Comparison of ENCODE assay signal across 9 cellular contexts in genomic region chr11:268716-269145, GRCh38. TPM values are rescaled to one million over a fixed set of nuclear protein-coding genes. Genes with fewer than 3 reads are reported as not detected.
DNase-seq lines count a peak whose midpoint lies in the region; ATAC-seq, FAIRE-seq and TF ChIP-seq lines count a peak whose summit lies in the region.
"Not testable (repeated sequence)": the region's sequence is repeated elsewhere in the genome, so short reads cannot be mapped to it uniquely, and the experiment has no call there.
"Had no signal": no experiment of that assay in that cellular context is flagged by ENCODE, and none has a peak within 500 bp of the region (broad histone marks: within the 10 kb centered on the region; RNA-seq: fewer than 3 reads in every experiment).

No MANE protein-coding gene starts in this region.

- intact Hi-C loops in left ventricle myocardium inferior (cut with micrococcal nuclease) = not testable (repeated sequence)

- H3K27me3 ChIP-seq in H9 (ENCODE audit: insufficient read depth, low read length); SJCRH30: not testable (repeated sequence)
- peaks cover 48% of the 10 kb centered on the region for H3K27me3 ChIP-seq in left ventricle myocardium inferior (ENCODE audit: low read depth)

- DNase-seq in A549 (ENCODE audit: low read depth in 1 of 2, low spot score in 1 of 2) (peak in 1 of 2 experiments; percentile 65), H9 (peak; percentile 26), HT1080 (ENCODE audit: low read depth) (peak; percentile 52), SJCRH30 (peak; percentile 70 to 77), left ventricle myocardium inferior (peak; percentile 64), pons (ENCODE audit: low spot score) (peak; percentile 62)
- DNase-seq in activated naive CD4-positive, alpha-beta T cell treated with anti-CD3 and anti-CD28 coated beads, Interleukin-2, amount 50 U/mL, for 72 hours (ENCODE audit: low spot score in 2 of 2) = peak in 1 of 2 donors; percentile 74

- H3K4me3 ChIP-seq in A549 = not testable (repeated sequence)
- H3K4me3 ChIP-seq in SJCRH30 (peak overlapping the region; percentile 46), left ventricle myocardium inferior (peak overlapping the region; percentile 48)

- H3K27me3 Mint-ChIP-seq in H9 (ENCODE audit: low read depth) = peaks cover 13% of the 10 kb centered on the region

- not testable (repeated sequence) for H3K36me3 Mint-ChIP-seq in H9 (ENCODE audit: insufficient read depth in 1 of 3, low read depth in 3 of 3); activated naive CD4-positive, alpha-beta T cell treated with anti-CD3 and anti-CD28 coated beads, Interleukin-2, amount 50 U/mL, for 72 hours

- H2AK5ac ChIP-seq in H9 (ENCODE audit: insufficient read length, low read length) = not testable (repeated sequence)

- H2BK5ac ChIP-seq in H9 (ENCODE audit: insufficient read length, low read length) = not testable (repeated sequence)

- not testable (repeated sequence) for H3K9me3 ChIP-seq in A549; H9 (ENCODE audit: control insufficient read depth, low read depth, low read length); SJCRH30 (replicated peaks)
- H3K9me3 ChIP-seq in left ventricle myocardium inferior (replicated peaks) = peaks cover 12% of the 10 kb centered on the region

- H4K8ac ChIP-seq in H9 (replicated peaks; ENCODE audit: insufficient read length, low read depth, low read length) = not testable (repeated sequence)

- ATAC-seq in A549 (peak; percentile 35 to 70; a peak in 4 of 6 replicates), GM18505 (IDR thresholded peaks at IDR 0.05; ENCODE audit: unreplicated experiment) (peak; percentile 34)
- ATAC-seq in activated naive CD4-positive, alpha-beta T cell treated with anti-CD3 and anti-CD28 coated beads, Interleukin-2, amount 50 U/mL, for 72 hours = peak in 1 of 2 donors; percentile 53

- not testable (repeated sequence) for H2AFZ ChIP-seq in H9 (ENCODE audit: low read length)

- not testable (repeated sequence) for H3K4me2 ChIP-seq in A549
- H3K4me2 ChIP-seq in H9 (ENCODE audit: insufficient read depth, insufficient read length, low read length) = peak overlapping the region; percentile 14

- not testable (repeated sequence) for TF ChIP-seq RAD21 in A549 (conservative IDR thresholded peaks at IDR 0.05 in 1 of 2, IDR thresholded peaks at IDR 0.05 in 1 of 2)

- not testable (repeated sequence) for H3K23me2 ChIP-seq in H9 (ENCODE audit: insufficient read length, low read depth, low read length, poor library complexity, severe bottlenecking)

- not testable (repeated sequence) for H3K27ac ChIP-seq in A549; H9 (ENCODE audit: insufficient read length, low read depth, low read length); SJCRH30
- peak overlapping the region; percentile 66 for H3K27ac ChIP-seq in left ventricle myocardium inferior (replicated peaks)

- not testable (repeated sequence) for H2BK12ac ChIP-seq in H9 (ENCODE audit: insufficient read length, low read depth, low read length)

- POLR2A ChIA-PET in A549 (lab: Yijun Ruan, JAX) = not testable (repeated sequence)

- not testable (repeated sequence) for H3K23ac ChIP-seq in H9 (ENCODE audit: insufficient read length, low read depth, low read length)

- H2BK20ac ChIP-seq in H9 (ENCODE audit: low read depth, low read length, poor library complexity, severe bottlenecking) = not testable (repeated sequence)

- peaks cover 26 to 28% of the 10 kb centered on the region in 2 experiments for H3K4me1 Mint-ChIP-seq in H9

- not testable (repeated sequence) for H3K36me3 ChIP-seq in SJCRH30, left ventricle myocardium inferior

- not testable (repeated sequence) for H3K79me2 ChIP-seq in H9 (ENCODE audit: insufficient read depth, low read length)

- H3K4me3 Mint-ChIP-seq in H9 = peak overlapping the region; percentile 14 to 30; a peak in 4 of 5 replicates

- H3K18ac ChIP-seq in H9 (ENCODE audit: insufficient read length, low read depth, low read length) = not testable (repeated sequence)

- not testable (repeated sequence) for H4K91ac ChIP-seq in H9 (ENCODE audit: insufficient read length, low read depth, low read length)

- not testable (repeated sequence) for TF ChIP-seq EP300 in A549 (IDR thresholded peaks at IDR 0.05)

- not testable (repeated sequence) for H3K56ac ChIP-seq in H9 (ENCODE audit: insufficient read length, low read depth, low read length)

- FAIRE-seq in A549 (lab: Jason Lieb, UNC) = not testable (repeated sequence)

- not testable (repeated sequence) for H4K20me1 ChIP-seq in H9 (ENCODE audit: control insufficient read depth, insufficient read depth, insufficient read length)

- H4K5ac ChIP-seq in H9 (ENCODE audit: insufficient read length, low read depth, low read length) = not testable (repeated sequence)

- H3K9ac ChIP-seq in H9 (ENCODE audit: extremely low read depth, insufficient read length, low read length) = not testable (repeated sequence)

- CTCF ChIA-PET in A549 (lab: Yijun Ruan, JAX) = interaction anchor here (1.5 to 1.9 kb wide), 2 partner anchors 13 to 17 kb away, joined by 8 read pairs; no protein-coding TSS in a partner anchor

- H3K9me3 Mint-ChIP-seq in H9 = peaks cover 23 to 25% of the 10 kb centered on the region in 2 experiments
- H3K9me3 Mint-ChIP-seq in activated naive CD4-positive, alpha-beta T cell treated with anti-CD3 and anti-CD28 coated beads, Interleukin-2, amount 50 U/mL, for 72 hours = not testable (repeated sequence)

- WGBS in A549 (ENCODE audit: missing lambda C conversion rate) = 69% methylated on average over 16 of the region's 16 CpGs
- WGBS in H9 (ENCODE audit: extremely low coverage, insufficient read length, low lambda C conversion rate) = no CpG with 5 or more reads among the region's 16 CpGs

- not testable (repeated sequence) for H3K79me1 ChIP-seq in H9 (ENCODE audit: insufficient read depth, low read depth, low read length, poor library complexity, severe bottlenecking)

- not testable (repeated sequence) for H2BK15ac ChIP-seq in H9 (ENCODE audit: low read depth, low read length)

- not testable (repeated sequence) for TF ChIP-seq POLR2A in A549 (IDR thresholded peaks at IDR 0.05; ENCODE audit: low read length)
- TF ChIP-seq POLR2A in GM18505 (IDR thresholded peaks at IDR 0.05; ENCODE audit: borderline replicate concordance, extremely low read depth, insufficient read depth, insufficient read length) = peak; percentile 36

- H3K4ac ChIP-seq in H9 (ENCODE audit: low read depth, low read length) = not testable (repeated sequence)

- not testable (repeated sequence) for H3T11ph ChIP-seq in H9 (ENCODE audit: low read length)

- H2BK120ac ChIP-seq in H9 (ENCODE audit: low read depth, low read length, poor library complexity, severe bottlenecking) = not testable (repeated sequence)

- TF ChIP-seq CTCF in A549 (IDR thresholded peaks at IDR 0.05); H9 (conservative IDR thresholded peaks at IDR 0.05); left ventricle myocardium inferior (IDR thresholded peaks at IDR 0.05; ENCODE audit: borderline replicate concordance): not testable (repeated sequence)

- H3K4me1 ChIP-seq in A549; H9 (ENCODE audit: insufficient read depth, low read length); left ventricle myocardium inferior: not testable (repeated sequence)
- peaks cover 12% of the 10 kb centered on the region for H3K4me1 ChIP-seq in SJCRH30

- H3K27ac Mint-ChIP-seq in H9 = peak overlapping the region in 1 of 3 experiments; percentile 52; a peak in 2 of 7 replicates
- peak overlapping the region; percentile 93 to 98 for H3K27ac Mint-ChIP-seq in activated naive CD4-positive, alpha-beta T cell treated with anti-CD3 and anti-CD28 coated beads, Interleukin-2, amount 50 U/mL, for 72 hours

- H3K14ac ChIP-seq in H9 (ENCODE audit: insufficient read depth, low read length) = not testable (repeated sequence)

RNA-seq across cellular contexts. Expression of gene NLRP6, which starts 9.5 kb away (rescaled TPM):
- 0.03 TPM in 1 of 2 replicates, not detected in the other for polyA plus RNA-seq in A549 (2011; rRNA removed)
- polyA plus RNA-seq in A549 (2012; cell fraction: cytosol; rRNA removed) = 0.01 TPM in 1 of 2 replicates, not detected in the other
- polyA plus RNA-seq in A549 (2012; cell fraction: nucleus; rRNA removed) = 0.02 TPM in 2 replicates
- not detected in 3 replicates for polyA plus RNA-seq in A549 (2017; fragmentation: RNase III; extraction: RNeasy Plus Mini Kit Qiagen cat#74134 plus additional on column Dnase treatment)
- not detected in 2 replicates for polyA minus RNA-seq in A549 (2011; rRNA and poly(A)+ RNA removed)
- total RNA-seq in H9 (2021) = not detected in 2 replicates
- not detected in 2 replicates for total RNA-seq in HT1080 (2014; rRNA removed; shearing (Covaris generic))
- not detected in 2 replicates for polyA plus RNA-seq in HT1080 (2015; cell fraction: cytosol; rRNA removed)
- not detected in 2 replicates for polyA plus RNA-seq in HT1080 (2015; cell fraction: nucleus; rRNA removed)
- total RNA-seq in SJCRH30 (2014; rRNA removed; shearing (Covaris generic)) = not detected in 2 replicates
- 1 to 10 TPM in 1 of 2 donors, under 1 TPM in 1; 0.88 to 2.5 TPM for total RNA-seq in activated naive CD4-positive, alpha-beta T cell treated with anti-CD3 and anti-CD28 coated beads, Interleukin-2, amount 50 U/mL, for 72 hours
- not detected for total RNA-seq in left ventricle myocardium inferior

RNA-seq across cellular contexts. Expression of gene PGGHG, which starts 20.2 kb away (rescaled TPM):
- polyA plus RNA-seq in A549 (2011; rRNA removed) = 7.2 and 7.9 TPM in 2 replicates
- 10.1 and 12.9 TPM in 2 replicates for polyA plus RNA-seq in A549 (2012; cell fraction: cytosol; rRNA removed)
- polyA plus RNA-seq in A549 (2012; cell fraction: nucleus; rRNA removed) = 167 and 194 TPM in 2 replicates
- polyA plus RNA-seq in A549 (2017; fragmentation: RNase III; extraction: RNeasy Plus Mini Kit Qiagen cat#74134 plus additional on column Dnase treatment) = 12.9 to 19.5 TPM (median 18.3 TPM) in 3 replicates
- polyA minus RNA-seq in A549 (2011; rRNA and poly(A)+ RNA removed) = 2.4 and 3.8 TPM in 2 replicates
- total RNA-seq in H9 (2021) = 57.9 and 58.3 TPM in 2 replicates
- total RNA-seq in HT1080 (2014; rRNA removed; shearing (Covaris generic)) = 7.0 and 8.0 TPM in 2 replicates
- 4.3 and 5.1 TPM in 2 replicates for polyA plus RNA-seq in HT1080 (2015; cell fraction: cytosol; rRNA removed)
- 156 and 159 TPM in 2 replicates for polyA plus RNA-seq in HT1080 (2015; cell fraction: nucleus; rRNA removed)
- 4.7 and 8.5 TPM in 2 replicates for total RNA-seq in SJCRH30 (2014; rRNA removed; shearing (Covaris generic))
- total RNA-seq in activated naive CD4-positive, alpha-beta T cell treated with anti-CD3 and anti-CD28 coated beads, Interleukin-2, amount 50 U/mL, for 72 hours = 100 to 1,000 TPM in 1 of 2 donors, 10 to 100 TPM in 1; 97.8 to 695 TPM
- total RNA-seq in left ventricle myocardium inferior = 7.2 TPM

RNA-seq across cellular contexts. Expression of gene IFITM5, which starts 30.6 kb away (rescaled TPM):
- polyA plus RNA-seq in A549 (2011; rRNA removed) = not detected in 2 replicates
- polyA plus RNA-seq in A549 (2012; cell fraction: cytosol; rRNA removed) = not detected in 2 replicates
- not detected in 2 replicates for polyA plus RNA-seq in A549 (2012; cell fraction: nucleus; rRNA removed)
- not detected in 3 replicates for polyA plus RNA-seq in A549 (2017; fragmentation: RNase III; extraction: RNeasy Plus Mini Kit Qiagen cat#74134 plus additional on column Dnase treatment)
- not detected in 2 replicates for polyA minus RNA-seq in A549 (2011; rRNA and poly(A)+ RNA removed)
- not detected in 2 replicates for total RNA-seq in H9 (2021)
- total RNA-seq in HT1080 (2014; rRNA removed; shearing (Covaris generic)) = not detected in 2 replicates
- not detected in 2 replicates for polyA plus RNA-seq in HT1080 (2015; cell fraction: cytosol; rRNA removed)
- polyA plus RNA-seq in HT1080 (2015; cell fraction: nucleus; rRNA removed) = not detected in 2 replicates
- total RNA-seq in SJCRH30 (2014; rRNA removed; shearing (Covaris generic)) = not detected in 2 replicates
- not detected for total RNA-seq in activated naive CD4-positive, alpha-beta T cell treated with anti-CD3 and anti-CD28 coated beads, Interleukin-2, amount 50 U/mL, for 72 hours
- not detected for total RNA-seq in left ventricle myocardium inferior
- total RNA-seq: ovary had no signal
- polyA plus RNA-seq: ovary had no signal

RNA-seq across cellular contexts. Expression of gene PSMD13, which starts 32.0 kb away (rescaled TPM):
- polyA plus RNA-seq in A549 (2011; rRNA removed) (144 and 153 TPM in 2 replicates), A549 (2017; fragmentation: RNase III; extraction: RNeasy Plus Mini Kit Qiagen cat#74134 plus additional on column Dnase treatment) (198 to 215 TPM (median 198 TPM) in 3 replicates)
- polyA plus RNA-seq in A549 (2012; cell fraction: cytosol; rRNA removed) = 153 and 180 TPM in 2 replicates
- 121 and 157 TPM in 2 replicates for polyA plus RNA-seq in A549 (2012; cell fraction: nucleus; rRNA removed)
- polyA minus RNA-seq in A549 (2011; rRNA and poly(A)+ RNA removed) = 67.3 and 71.2 TPM in 2 replicates
- total RNA-seq in H9 (2021) (141 and 148 TPM in 2 replicates), left ventricle myocardium inferior (94.1 TPM)
- total RNA-seq in HT1080 (2014; rRNA removed; shearing (Covaris generic)) = 403 and 416 TPM in 2 replicates
- polyA plus RNA-seq in HT1080 (2015; cell fraction: cytosol; rRNA removed) = 274 and 277 TPM in 2 replicates
- 316 and 325 TPM in 2 replicates for polyA plus RNA-seq in HT1080 (2015; cell fraction: nucleus; rRNA removed)
- 127 and 131 TPM in 2 replicates for total RNA-seq in SJCRH30 (2014; rRNA removed; shearing (Covaris generic))
- total RNA-seq in activated naive CD4-positive, alpha-beta T cell treated with anti-CD3 and anti-CD28 coated beads, Interleukin-2, amount 50 U/mL, for 72 hours = 100 to 1,000 TPM; 196 to 273 TPM

RNA-seq across cellular contexts. Expression of gene SIRT3, which starts 32.6 kb away (rescaled TPM):
- polyA plus RNA-seq in A549 (2011; rRNA removed) (18.4 and 22.3 TPM in 2 replicates), A549 (2017; fragmentation: RNase III; extraction: RNeasy Plus Mini Kit Qiagen cat#74134 plus additional on column Dnase treatment) (19.2 to 20.8 TPM (median 20.3 TPM) in 3 replicates)
- 27.2 and 30.8 TPM in 2 replicates for polyA plus RNA-seq in A549 (2012; cell fraction: cytosol; rRNA removed)
- polyA plus RNA-seq in A549 (2012; cell fraction: nucleus; rRNA removed) = 58.0 and 84.3 TPM in 2 replicates
- 16.9 and 19.8 TPM in 2 replicates for polyA minus RNA-seq in A549 (2011; rRNA and poly(A)+ RNA removed)
- total RNA-seq in H9 (2021) (13.2 and 13.9 TPM in 2 replicates), left ventricle myocardium inferior (36.4 TPM)
- total RNA-seq in HT1080 (2014; rRNA removed; shearing (Covaris generic)) = 10.0 and 10.4 TPM in 2 replicates
- 12.7 and 14.8 TPM in 2 replicates for polyA plus RNA-seq in HT1080 (2015; cell fraction: cytosol; rRNA removed)
- polyA plus RNA-seq in HT1080 (2015; cell fraction: nucleus; rRNA removed) = 30.3 and 35.7 TPM in 2 replicates
- total RNA-seq in SJCRH30 (2014; rRNA removed; shearing (Covaris generic)) = 11.0 and 17.2 TPM in 2 replicates
- 10 to 100 TPM; 11.7 to 38.7 TPM for total RNA-seq in activated naive CD4-positive, alpha-beta T cell treated with anti-CD3 and anti-CD28 coated beads, Interleukin-2, amount 50 U/mL, for 72 hours
